ENCODE assay signal across 13 cellular contexts in the genomic region with DNA sequence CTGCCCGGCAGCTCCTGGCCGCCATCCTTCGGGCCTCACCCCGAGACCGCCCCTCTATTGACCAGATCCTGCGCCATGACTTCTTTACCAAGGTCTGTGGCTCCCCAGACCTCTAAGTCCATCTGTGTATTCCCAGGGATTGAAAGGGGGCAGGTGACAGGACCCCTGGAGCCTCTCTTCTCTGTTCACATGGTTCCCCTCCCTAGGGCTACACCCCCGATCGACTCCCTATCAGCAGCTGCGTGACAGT. TPM values are rescaled to one million over a fixed set of nuclear protein-coding genes. Genes with fewer than 3 reads are reported as not detected.
DNase-seq lines count a peak whose midpoint lies in the region; ATAC-seq, FAIRE-seq and TF ChIP-seq lines count a peak whose summit lies in the region.
"Had no signal": no experiment of that assay in that cellular context is flagged by ENCODE, and none has a peak within 500 bp of the region (broad histone marks: within the 10 kb centered on the region; RNA-seq: fewer than 3 reads in every experiment).

No MANE protein-coding gene starts in this region.

- peaks cover 0 to 1% (median 0%) of the 10 kb centered on the region in 7 donors for H3K9me3 Mint-ChIP-seq in CD4-positive, CD25-positive, alpha-beta regulatory T cell
- H3K9me3 Mint-ChIP-seq in progenitor cell of endocrine pancreas (ENCODE audit: low read depth) (no peaks in the 10 kb centered on the region), GM23338 (no peaks in the 10 kb centered on the region)

- no peak for FAIRE-seq in endothelial cell of umbilical vein (lab: Jason Lieb, UNC)
- FAIRE-seq: G401.6, pancreas had no signal

- H4K20me1 ChIP-seq in endothelial cell of umbilical vein (replicated peaks; ENCODE audit: control insufficient read depth, extremely low read depth, insufficient read depth, low read length) (no peaks in the 10 kb centered on the region), GM23338 (replicated peaks; ENCODE audit: insufficient read depth) (no peaks in the 10 kb centered on the region)

- CTCF ChIA-PET in endothelial cell of umbilical vein (lab: Charles Lee): interaction anchor here (1.0 to 1.2 kb wide), 2 partner anchors 10 to 15 kb away, joined by 3 read pairs; no protein-coding TSS in a partner anchor

- peaks cover 46% of the 10 kb centered on the region for H3K79me2 ChIP-seq in endothelial cell of umbilical vein (ENCODE audit: control insufficient read depth, insufficient read depth, low read length)
- 0 out of 2 replicates have a peak, but pooled peaks cover 3% of the 10 kb centered on the region for H3K79me2 ChIP-seq in GM23338 (replicated peaks; ENCODE audit: insufficient read depth)

- peak overlapping the region; percentile 92 for H3K4me3 ChIP-seq in CD4-positive, CD25-positive, alpha-beta regulatory T cell (ENCODE audit: low read depth, low read length)
- no peak overlapping the region for H3K4me3 ChIP-seq in RWPE2 (ENCODE audit: severe bottlenecking)
- no peak overlapping the region for H3K4me3 ChIP-seq in endothelial cell of umbilical vein (replicated peaks in 1 of 3; ENCODE audit: insufficient read depth in 1 of 3, low read depth in 1 of 3, low read length in 3 of 3)
- H3K4me3 ChIP-seq in GM23338: no peak overlapping the region

- H3K9me2 ChIP-seq in GM23338 (ENCODE audit: insufficient read depth): no peaks in the 10 kb centered on the region

- peaks cover 50% of the 10 kb centered on the region for H3K36me3 ChIP-seq in CD4-positive, CD25-positive, alpha-beta regulatory T cell (ENCODE audit: control insufficient read depth, insufficient read depth, low read length)
- H3K36me3 ChIP-seq in RWPE2 (ENCODE audit: low read depth) (peaks cover 52% of the 10 kb centered on the region), endothelial cell of umbilical vein (ENCODE audit: control insufficient read depth in 2 of 2, extremely low read depth in 1 of 2, insufficient read depth in 2 of 2, low read length in 2 of 2) (peaks cover 4 to 32% of the 10 kb centered on the region in 2 experiments), GM23338 (ENCODE audit: insufficient read depth) (no peaks in the 10 kb centered on the region; the same call in 1 of the 2 replicates)

- in situ Hi-C loops in GM13977 (cut with MboI; ENCODE audit: low pct_unique_long_range_greater_than_20kb, low sequenced_read_pairs, unreplicated experiment): no loop called here

- H2AFZ ChIP-seq in endothelial cell of umbilical vein (ENCODE audit: low read depth, low read length): no peak overlapping the region
- H2AFZ ChIP-seq in GM23338: no peak overlapping the region

- H3K4me1 Mint-ChIP-seq in CD4-positive, CD25-positive, alpha-beta regulatory T cell: peaks cover 4 to 65% (median 27%) of the 10 kb centered on the region in 4 donors
- H3K4me1 Mint-ChIP-seq in progenitor cell of endocrine pancreas (ENCODE audit: low read depth) (peaks cover 29% of the 10 kb centered on the region), GM23338 (peaks cover 25% of the 10 kb centered on the region)

- peak overlapping the region; percentile 91 to 96 (median 94) for H3K27ac Mint-ChIP-seq in CD4-positive, CD25-positive, alpha-beta regulatory T cell
- H3K27ac Mint-ChIP-seq in progenitor cell of endocrine pancreas (peak overlapping the region; percentile 73), GM23338 (no peak overlapping the region; the same call in 1 of the 2 replicates)

- H3K36me3 Mint-ChIP-seq in CD4-positive, CD25-positive, alpha-beta regulatory T cell: peaks cover 37% of the 10 kb centered on the region
- H3K36me3 Mint-ChIP-seq in progenitor cell of endocrine pancreas (ENCODE audit: insufficient read depth) (peaks cover 7% of the 10 kb centered on the region), GM23338 (ENCODE audit: low read depth) (peaks cover 41% of the 10 kb centered on the region)

- H3K9me1 ChIP-seq in endothelial cell of umbilical vein (replicated peaks; ENCODE audit: control insufficient read depth, extremely low read depth, insufficient read depth, low read length): no peaks in the 10 kb centered on the region

- POLR2A ChIA-PET in endothelial cell of umbilical vein (lab: Charles Lee): interaction anchor here (3.5 kb wide), 1 partner anchor 16 kb away, joined by 48 read pairs; no protein-coding TSS in a partner anchor

- H3F3A ChIP-seq in GM23338 (replicated peaks; ENCODE audit: low read depth): peaks cover 18% of the 10 kb centered on the region; the same call in 1 of the 2 replicates

- H3K4me1 ChIP-seq in CD4-positive, CD25-positive, alpha-beta regulatory T cell (ENCODE audit: control insufficient read depth, insufficient read depth, low read length, poor library complexity, severe bottlenecking): peaks cover 62% of the 10 kb centered on the region
- H3K4me1 ChIP-seq in RWPE2 (ENCODE audit: insufficient read depth, poor library complexity, severe bottlenecking): peaks cover 16% of the 10 kb centered on the region
- peaks cover 39% of the 10 kb centered on the region for H3K4me1 ChIP-seq in endothelial cell of umbilical vein (ENCODE audit: control insufficient read depth, extremely low read depth, insufficient read depth, low read length)
- peaks cover 22% of the 10 kb centered on the region for H3K4me1 ChIP-seq in GM23338 (ENCODE audit: insufficient read depth)

- H3K27me3 Mint-ChIP-seq in CD4-positive, CD25-positive, alpha-beta regulatory T cell: no peaks in the 10 kb centered on the region
- H3K27me3 Mint-ChIP-seq in progenitor cell of endocrine pancreas: peaks cover 8% of the 10 kb centered on the region
- peaks cover 13% of the 10 kb centered on the region for H3K27me3 Mint-ChIP-seq in GM23338 (ENCODE audit: insufficient read depth, low read depth, poor library complexity)

- intact Hi-C loops in endothelial cell of umbilical vein (cut with micrococcal nuclease): loop anchor here (10.0 kb wide), 1 partner anchor 882 kb away; the partner anchor contains the start of genes GPBP1L1 and TMEM69

- no peak for ATAC-seq in CD4-positive, CD25-positive, alpha-beta regulatory T cell (ENCODE audit: low read depth in 2 of 2)
- no peak for ATAC-seq in RWPE2 (ENCODE audit: low read depth)
- ATAC-seq in GM23338: no peak
- ATAC-seq: foreskin keratinocyte, pancreas had no signal

- H3K9ac ChIP-seq in endothelial cell of umbilical vein (replicated peaks; ENCODE audit: extremely low read depth, insufficient read depth, low read length): no peak overlapping the region

- no peak for TF ChIP-seq POLR2A in endothelial cell of umbilical vein (IDR thresholded peaks at IDR 0.05; ENCODE audit: low read depth, low read length)

- dilution Hi-C loops in endothelial cell of umbilical vein (cut with MboI; ENCODE audit: extremely low pct_ligation_motif_present, low sequenced_read_pairs): no loop called here

- H3K27me3 ChIP-seq in CD4-positive, CD25-positive, alpha-beta regulatory T cell (ENCODE audit: control insufficient read depth, insufficient read depth, low read length): no peaks in the 10 kb centered on the region
- H3K27me3 ChIP-seq in RWPE2 (ENCODE audit: insufficient read depth, poor library complexity, severe bottlenecking): no peaks in the 10 kb centered on the region
- H3K27me3 ChIP-seq in endothelial cell of umbilical vein (ENCODE audit: control insufficient read depth in 2 of 2, insufficient read depth in 2 of 2, low read length in 2 of 2): no peaks in the 10 kb centered on the region
- no peaks in the 10 kb centered on the region for H3K27me3 ChIP-seq in GM23338 (ENCODE audit: insufficient read depth)
- H3K27me3 ChIP-seq: foreskin keratinocyte, pancreas had no signal

- H3K27ac ChIP-seq in CD4-positive, CD25-positive, alpha-beta regulatory T cell (ENCODE audit: insufficient read depth, low read length, poor library complexity, severe bottlenecking): peak overlapping the region; percentile 52
- H3K27ac ChIP-seq in RWPE2 (ENCODE audit: poor library complexity, severe bottlenecking) (peak overlapping the region; percentile 96), endothelial cell of umbilical vein (ENCODE audit: insufficient read depth, low read depth, low read length) (peak overlapping the region; percentile 2), GM23338 (ENCODE audit: low read depth) (no peak overlapping the region)
- H3K27ac ChIP-seq: foreskin keratinocyte, pancreas had no signal

- DNase-seq in CD4-positive, CD25-positive, alpha-beta regulatory T cell: no peak
- DNase-seq in RWPE2 (ENCODE audit: low spot score) (no peak), endothelial cell of umbilical vein (ENCODE audit: low read depth, low spot score) (no peak), progenitor cell of endocrine pancreas (ENCODE audit: low spot score, unreplicated experiment) (no peak), GM13977 (ENCODE audit: low spot score) (no peak), DMS 273 (lab: John Stamatoyannopoulos, UW; ENCODE audit: unreplicated experiment) (no peak), GM23338 (ENCODE audit: low spot score) (no peak), NCI-H2081 (lab: John Stamatoyannopoulos, UW) (no peak)
- DNase-seq: activated gamma-delta T cell treated with Interleukin-2 at 50 U/mL for 16 hours, foreskin keratinocyte, NCI-H2171 had no signal

- H3K4me3 Mint-ChIP-seq in CD4-positive, CD25-positive, alpha-beta regulatory T cell: peak overlapping the region; percentile 87 to 98 (median 94)
- H3K4me3 Mint-ChIP-seq in progenitor cell of endocrine pancreas (ENCODE audit: low read depth) (no peak overlapping the region), GM23338 (no peak overlapping the region)

- no peaks in the 10 kb centered on the region for H3K9me3 ChIP-seq in CD4-positive, CD25-positive, alpha-beta regulatory T cell (ENCODE audit: control insufficient read depth in 2 of 2, low read length in 2 of 2)
- H3K9me3 ChIP-seq in RWPE2 (ENCODE audit: severe bottlenecking) (no peaks in the 10 kb centered on the region), endothelial cell of umbilical vein (replicated peaks; ENCODE audit: control insufficient read depth, insufficient read depth, low read length) (no peaks in the 10 kb centered on the region)
- H3K9me3 ChIP-seq: pancreas had no signal

- BruUV-seq in endothelial cell of umbilical vein (replicated peaks; lab: Mats Ljungman, UMichigan): no TSS peak

- no peak for TF ChIP-seq CTCF in RWPE2 (IDR thresholded peaks at IDR 0.05; ENCODE audit: poor library complexity, severe bottlenecking)
- no peak for TF ChIP-seq CTCF in endothelial cell of umbilical vein (IDR thresholded peaks at IDR 0.05; ENCODE audit: extremely low read depth in 1 of 2, insufficient read depth in 1 of 2, low read depth in 1 of 2, low read length in 2 of 2)
- no peak for TF ChIP-seq CTCF in progenitor cell of endocrine pancreas (IDR thresholded peaks at IDR 0.05; ENCODE audit: unreplicated experiment)
- no peak for TF ChIP-seq CTCF in GM13977 (IDR thresholded peaks at IDR 0.05; ENCODE audit: extremely low read depth, insufficient read depth, missing control alignments)
- no peak for TF ChIP-seq CTCF in GM23338 (conservative IDR thresholded peaks at IDR 0.05; ENCODE audit: low read depth in 2 of 2)

- H3K4me2 ChIP-seq in endothelial cell of umbilical vein (ENCODE audit: insufficient read depth, low read length) (no peak overlapping the region), GM23338 (no peak overlapping the region)

RNA-seq across cellular contexts. Expression of gene PLK3, which starts 2.8 kb away (rescaled TPM):
- 539 TPM for total RNA-seq in CD4-positive, CD25-positive, alpha-beta regulatory T cell
- polyA plus RNA-seq in CD4-positive, CD25-positive, alpha-beta regulatory T cell: 10 to 100 TPM; 28.2 to 48.9 (median 43.8) TPM
- 55.0 and 60.0 TPM in 2 replicates for total RNA-seq in endothelial cell of umbilical vein
- 66.7 and 90.1 TPM in 2 replicates for polyA plus RNA-seq in endothelial cell of umbilical vein
- polyA plus RNA-seq in endothelial cell of umbilical vein (2011; cell fraction: cytosol; rRNA removed): 40.1 and 43.5 TPM in 2 replicates
- 170 and 214 TPM in 2 replicates for polyA plus RNA-seq in endothelial cell of umbilical vein (2011; cell fraction: nucleus; rRNA removed)
- 22.4 and 28.9 TPM in 2 replicates for polyA plus RNA-seq in endothelial cell of umbilical vein (2012)
- 42.3 and 50.8 TPM in 2 replicates for polyA minus RNA-seq in endothelial cell of umbilical vein
- 5.4 TPM for polyA minus RNA-seq in endothelial cell of umbilical vein (2011; cell fraction: cytosol; rRNA and poly(A)+ RNA removed)
- 57.2 and 80.3 TPM in 2 replicates for polyA minus RNA-seq in endothelial cell of umbilical vein (2011; cell fraction: nucleus; rRNA and poly(A)+ RNA removed)
- 11.8 and 13.3 TPM in 2 replicates for total RNA-seq in progenitor cell of endocrine pancreas
- 11.8 and 15.1 TPM in 2 replicates for total RNA-seq in GM23338 (2014; rRNA removed; shearing (Covaris generic))
- polyA plus RNA-seq in GM23338 (2016; fragmentation: Nextera tagmentation; extraction: Ambion mirVana): 7.6 and 8.7 TPM in 2 replicates

RNA-seq across cellular contexts. Expression of gene DYNLT4, which starts 4.2 kb away (rescaled TPM):
- total RNA-seq in CD4-positive, CD25-positive, alpha-beta regulatory T cell: 3.6 TPM
- 1 to 10 TPM in 2 of 4 donors, under 1 TPM in 1, not detected in 1; 0.71 to 2.6 (median 2.1) TPM for polyA plus RNA-seq in CD4-positive, CD25-positive, alpha-beta regulatory T cell
- total RNA-seq in endothelial cell of umbilical vein: 0.62 and 1.1 TPM in 2 replicates
- 0.46 and 1.1 TPM in 2 replicates for polyA plus RNA-seq in endothelial cell of umbilical vein
- 0.19 and 0.28 TPM in 2 replicates for polyA plus RNA-seq in endothelial cell of umbilical vein (2011; cell fraction: cytosol; rRNA removed)
- polyA plus RNA-seq in endothelial cell of umbilical vein (2011; cell fraction: nucleus; rRNA removed): 0.64 and 0.65 TPM in 2 replicates
- 0.30 and 0.33 TPM in 2 replicates for polyA plus RNA-seq in endothelial cell of umbilical vein (2012)
- 0.28 and 0.83 TPM in 2 replicates for polyA minus RNA-seq in endothelial cell of umbilical vein
- polyA minus RNA-seq in endothelial cell of umbilical vein (2011; cell fraction: cytosol; rRNA and poly(A)+ RNA removed): not detected
- 6.7 TPM in 1 of 2 replicates, not detected in the other for polyA minus RNA-seq in endothelial cell of umbilical vein (2011; cell fraction: nucleus; rRNA and poly(A)+ RNA removed)
- total RNA-seq in progenitor cell of endocrine pancreas: 0.55 and 0.79 TPM in 2 replicates
- 0.73 TPM in 1 of 2 replicates, not detected in the other for total RNA-seq in GM23338 (2014; rRNA removed; shearing (Covaris generic))
- polyA plus RNA-seq in GM23338 (2016; fragmentation: Nextera tagmentation; extraction: Ambion mirVana): not detected in 2 replicates
- total RNA-seq: foreskin keratinocyte had no signal

RNA-seq across cellular contexts. Expression of gene BTBD19, which starts 5.3 kb away (rescaled TPM):
- 45.4 TPM for total RNA-seq in CD4-positive, CD25-positive, alpha-beta regulatory T cell
- polyA plus RNA-seq in CD4-positive, CD25-positive, alpha-beta regulatory T cell: under 1 TPM in 2 of 4 donors, not detected in 2; 0.31 to 0.87 TPM
- total RNA-seq in endothelial cell of umbilical vein: 69.9 and 72.5 TPM in 2 replicates
- 97.9 and 115 TPM in 2 replicates for polyA plus RNA-seq in endothelial cell of umbilical vein
- 24.1 and 36.0 TPM in 2 replicates for polyA plus RNA-seq in endothelial cell of umbilical vein (2011; cell fraction: cytosol; rRNA removed)
- polyA plus RNA-seq in endothelial cell of umbilical vein (2011; cell fraction: nucleus; rRNA removed): 280 and 331 TPM in 2 replicates
- polyA plus RNA-seq in endothelial cell of umbilical vein (2012): 20.8 and 28.6 TPM in 2 replicates
- 50.7 and 56.2 TPM in 2 replicates for polyA minus RNA-seq in endothelial cell of umbilical vein
- not detected for polyA minus RNA-seq in endothelial cell of umbilical vein (2011; cell fraction: cytosol; rRNA and poly(A)+ RNA removed)
- polyA minus RNA-seq in endothelial cell of umbilical vein (2011; cell fraction: nucleus; rRNA and poly(A)+ RNA removed): 88.6 and 106 TPM in 2 replicates
- 26.7 and 27.5 TPM in 2 replicates for total RNA-seq in progenitor cell of endocrine pancreas
- total RNA-seq in GM23338 (2014; rRNA removed; shearing (Covaris generic)): 0.16 and 0.66 TPM in 2 replicates
- polyA plus RNA-seq in GM23338 (2016; fragmentation: Nextera tagmentation; extraction: Ambion mirVana): 0.33 and 0.37 TPM in 2 replicates

RNA-seq across cellular contexts. Expression of gene BEST4, which starts 15.0 kb away (rescaled TPM):
- 0.57 TPM for total RNA-seq in CD4-positive, CD25-positive, alpha-beta regulatory T cell
- polyA plus RNA-seq in CD4-positive, CD25-positive, alpha-beta regulatory T cell: under 1 TPM in 3 of 4 donors, not detected in 1; 0.20 to 0.88 (median 0.78) TPM
- total RNA-seq in endothelial cell of umbilical vein (0.21 TPM in 1 of 2 replicates, not detected in the other), progenitor cell of endocrine pancreas (2.1 and 2.4 TPM in 2 replicates)
- polyA plus RNA-seq in endothelial cell of umbilical vein (0.21 and 0.29 TPM in 2 replicates), GM23338 (2016; fragmentation: Nextera tagmentation; extraction: Ambion mirVana) (1.5 and 1.6 TPM in 2 replicates)
- polyA plus RNA-seq in endothelial cell of umbilical vein (2011; cell fraction: cytosol; rRNA removed): 0.04 and 0.18 TPM in 2 replicates
- 1.5 and 2.3 TPM in 2 replicates for polyA plus RNA-seq in endothelial cell of umbilical vein (2011; cell fraction: nucleus; rRNA removed)
- polyA plus RNA-seq in endothelial cell of umbilical vein (2012): 0.13 and 0.19 TPM in 2 replicates
- 0.23 TPM in 1 of 2 replicates, not detected in the other for polyA minus RNA-seq in endothelial cell of umbilical vein
- polyA minus RNA-seq in endothelial cell of umbilical vein (2011; cell fraction: cytosol; rRNA and poly(A)+ RNA removed): not detected
- polyA minus RNA-seq in endothelial cell of umbilical vein (2011; cell fraction: nucleus; rRNA and poly(A)+ RNA removed): 0.38 TPM in 1 of 2 replicates, not detected in the other
- total RNA-seq in GM23338 (2014; rRNA removed; shearing (Covaris generic)): 0.58 and 0.63 TPM in 2 replicates
- total RNA-seq: foreskin keratinocyte had no signal

RNA-seq across cellular contexts. Expression of gene RPS8, which starts 27.6 kb away (rescaled TPM):
- total RNA-seq in CD4-positive, CD25-positive, alpha-beta regulatory T cell: 1,739 TPM
- 1,000 to 10,000 TPM in 2 of 4 donors, 100 to 1,000 TPM in 2; 805 to 1,312 (median 1,070) TPM for polyA plus RNA-seq in CD4-positive, CD25-positive, alpha-beta regulatory T cell
- 1,842 and 1,896 TPM in 2 replicates for total RNA-seq in endothelial cell of umbilical vein
- polyA plus RNA-seq in endothelial cell of umbilical vein: 1,808 and 2,306 TPM in 2 replicates
- polyA plus RNA-seq in endothelial cell of umbilical vein (2011; cell fraction: cytosol; rRNA removed): 3,283 and 3,531 TPM in 2 replicates
- polyA plus RNA-seq in endothelial cell of umbilical vein (2011; cell fraction: nucleus; rRNA removed): 932 and 975 TPM in 2 replicates
- polyA plus RNA-seq in endothelial cell of umbilical vein (2012): 2,261 and 2,441 TPM in 2 replicates
- polyA minus RNA-seq in endothelial cell of umbilical vein: 588 and 642 TPM in 2 replicates
- 729 TPM for polyA minus RNA-seq in endothelial cell of umbilical vein (2011; cell fraction: cytosol; rRNA and poly(A)+ RNA removed)
- 116 and 129 TPM in 2 replicates for polyA minus RNA-seq in endothelial cell of umbilical vein (2011; cell fraction: nucleus; rRNA and poly(A)+ RNA removed)
- total RNA-seq in progenitor cell of endocrine pancreas: 1,808 and 1,842 TPM in 2 replicates
- 1,756 and 2,098 TPM in 2 replicates for total RNA-seq in GM23338 (2014; rRNA removed; shearing (Covaris generic))
- polyA plus RNA-seq in GM23338 (2016; fragmentation: Nextera tagmentation; extraction: Ambion mirVana): 2,427 and 2,738 TPM in 2 replicates

Comparison
In these comparisons a context has a peak if more than half of its experiments do, and no peak if none do; other contexts are left out.
1. H3K4me3 Mint-ChIP-seq: peak in CD4-positive, CD25-positive, alpha-beta regulatory T cell (4 of 4); none in progenitor cell of endocrine pancreas (single experiment) and GM23338 (single experiment).
2. RNA of gene BTBD19, which starts 5.3 kb away (total RNA-seq): 69.9 to 72.5 TPM in endothelial cell of umbilical vein, 45.4 TPM in CD4-positive, CD25-positive, alpha-beta regulatory T cell (single experiment) and 26.7 to 27.5 TPM in progenitor cell of endocrine pancreas; 0.16 to 0.66 TPM in GM23338; every median in the first group is over 10 times any median in the second.